In the genomic region with DNA sequence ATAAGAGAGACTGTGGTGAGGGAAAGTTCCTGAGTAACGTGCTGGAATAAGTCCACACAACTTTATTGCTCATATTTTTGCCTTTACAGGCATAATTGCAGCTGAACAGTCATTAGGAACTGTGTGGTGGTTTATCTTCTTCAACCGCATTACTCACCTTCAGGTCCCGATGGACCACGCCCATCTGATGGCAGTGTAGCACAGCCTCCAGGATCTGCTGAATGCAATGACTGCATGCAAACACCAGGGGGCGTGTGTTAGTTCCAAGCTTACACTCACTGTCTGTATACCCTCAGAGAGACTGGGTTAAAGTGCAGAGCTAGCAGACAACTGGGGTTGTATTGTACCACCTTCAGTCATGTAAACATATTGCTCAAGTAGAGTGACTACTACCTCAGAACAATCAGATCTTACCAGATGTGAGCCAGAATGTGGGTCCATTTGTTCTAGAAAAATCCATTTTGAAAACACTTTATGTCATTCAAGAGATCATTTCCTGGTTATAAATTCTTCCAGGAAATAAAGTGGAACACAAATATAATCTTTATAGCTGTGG, we compare ENCODE assay signal across 8 cellular contexts.
DNase-seq lines count a peak whose midpoint lies in the region; ATAC-seq and TF ChIP-seq lines count a peak whose summit lies in the region.

No MANE protein-coding gene starts in this region.

- no peak for TF ChIP-seq EP300 in gastroesophageal sphincter (IDR thresholded peaks at IDR 0.05)

- H3K9me3 Mint-ChIP-seq in osteocyte (ENCODE audit: unreplicated experiment), result no peaks in the 10 kb centered on the region

- H3K27me3 Mint-ChIP-seq in osteocyte (ENCODE audit: unreplicated experiment), result no peaks in the 10 kb centered on the region

- H3K27me3 ChIP-seq in SJSA1 (replicated peaks) (no peaks in the 10 kb centered on the region), gastroesophageal sphincter (no peaks in the 10 kb centered on the region), thyroid gland (no peaks in the 10 kb centered on the region)

- H3K9me3 ChIP-seq in SJSA1 (replicated peaks) (no peaks in the 10 kb centered on the region), gastroesophageal sphincter (no peaks in the 10 kb centered on the region), thyroid gland (no peaks in the 10 kb centered on the region)

- intact Hi-C loops in thyroid gland (cut with DNase I), result loop anchor here (5.0 kb wide), 1 partner anchor 215 kb away; a partner anchor contains a TSS

- H3K27ac Mint-ChIP-seq in osteocyte (ENCODE audit: unreplicated experiment), result peak overlapping the region; percentile 8

- H3K27ac ChIP-seq in SJSA1, result no peak overlapping the region
- peak overlapping the region in 3 of 4 donors; percentile 41 to 46 (median 43) for H3K27ac ChIP-seq in gastroesophageal sphincter
- H3K27ac ChIP-seq in thyroid gland, result peak overlapping the region; percentile 2 to 67 (median 46)

- no peak overlapping the region for H3K4me3 Mint-ChIP-seq in osteocyte (ENCODE audit: unreplicated experiment)

- H3K36me3 ChIP-seq in SJSA1, result no peaks in the 10 kb centered on the region
- H3K36me3 ChIP-seq in gastroesophageal sphincter, result peaks cover 0 to 8% of the 10 kb centered on the region in 2 donors
- no peaks in the 10 kb centered on the region for H3K36me3 ChIP-seq in thyroid gland

- H3K4me1 Mint-ChIP-seq in osteocyte (ENCODE audit: unreplicated experiment), result peaks cover 8% of the 10 kb centered on the region

- peaks cover 26% of the 10 kb centered on the region for H3K36me3 Mint-ChIP-seq in osteocyte (ENCODE audit: unreplicated experiment)

- TF ChIP-seq POLR2A in gastroesophageal sphincter (IDR thresholded peaks at IDR 0.05) (no peak), thyroid gland (IDR thresholded peaks at IDR 0.05) (peak in 1 of 2 donors; percentile 15)

- WGBS in gastroesophageal sphincter (ENCODE audit: low coverage in 1 of 2), 2 donors, result 10 to 19% methylated on average over 4 to 5 of the region's 5 CpGs
- 19 to 22% methylated on average over 5 of the region's 5 CpGs for WGBS in thyroid gland, 2 donors

- H3K4me3 ChIP-seq in GM12864 (ENCODE audit: low read depth, low read length) (no peak overlapping the region), SJSA1 (no peak overlapping the region), gastroesophageal sphincter (no peak overlapping the region), thyroid gland (replicated peaks in 1 of 3) (no peak overlapping the region)

- peak; percentile 97 for TF ChIP-seq CTCF in GM12864 (IDR thresholded peaks at IDR 0.05; ENCODE audit: low read depth, low read length, missing control alignments)
- TF ChIP-seq CTCF in gastroesophageal sphincter (IDR thresholded peaks at IDR 0.05), result peak; percentile 90 to 96 (median 94)
- TF ChIP-seq CTCF in osteocyte (IDR thresholded peaks at IDR 0.05), result peak; percentile 96
- peak; percentile 85 to 99 (median 97) for TF ChIP-seq CTCF in thyroid gland (IDR thresholded peaks at IDR 0.05)

- DNase-seq in GM12864 (ENCODE audit: low read depth) (peak; percentile 94), NAMALWA (ENCODE audit: low spot score) (peak; percentile 97), SJSA1 (ENCODE audit: low read depth in 1 of 2, low spot score in 2 of 2) (peak; percentile 82 to 91), osteocyte (ENCODE audit: extremely low spot score, unreplicated experiment) (peak; percentile 92), thyroid gland (peak; percentile 91 to 92)
- DNase-seq in activated naive CD4-positive, alpha-beta T cell (lab: John Stamatoyannopoulos, UW), result peak; percentile 37 to 72 (median 65)

- peak; percentile 99 for ATAC-seq in HG02571 (IDR thresholded peaks at IDR 0.05; ENCODE audit: unreplicated experiment)
- ATAC-seq in gastroesophageal sphincter, result peak; percentile 96

- peaks cover 9% of the 10 kb centered on the region for H3K4me1 ChIP-seq in SJSA1 (replicated peaks)
- peaks cover 0 to 8% (median 3%) of the 10 kb centered on the region in 3 donors for H3K4me1 ChIP-seq in gastroesophageal sphincter
- peaks cover 0 to 8% of the 10 kb centered on the region in 2 donors for H3K4me1 ChIP-seq in thyroid gland
